Comparison of ENCODE assay signal across 22 cellular contexts in genomic region chr19:6226012-6226411, GRCh38.
"Had no signal": no experiment of that assay in that cellular context is flagged by ENCODE, and none has a peak within 500 bp of the region (broad histone marks: within the 10 kb centered on the region; RNA-seq: fewer than 3 reads in every experiment).

No MANE protein-coding gene starts in this region.

- H3K27me3 ChIP-seq: brain microvascular endothelial cell, colonic mucosa, dorsolateral prefrontal cortex, esophagus squamous epithelium, gastrocnemius medialis, sigmoid colon, upper lobe of right lung had no signal

- H3K36me3 ChIP-seq: colonic mucosa had no signal

- H3K9me3 ChIP-seq: colonic mucosa, esophagus squamous epithelium, gastrocnemius medialis, sigmoid colon, upper lobe of right lung had no signal

- H3K4me1 ChIP-seq: colonic mucosa had no signal

- H3K27ac ChIP-seq: brain microvascular endothelial cell, colonic mucosa, esophagus squamous epithelium, gastrocnemius medialis, sigmoid colon, upper lobe of right lung, VCaP had no signal

- H3K4me3 ChIP-seq: colonic mucosa, dorsolateral prefrontal cortex, esophagus squamous epithelium, gastrocnemius medialis, sigmoid colon, upper lobe of right lung had no signal

- DNase-seq: activated CD4-positive, alpha-beta T cell treated with anti-CD3 and anti-CD28 coated beads, Interleukin-2, amount 10 ng/mL, durations not matched to agents 24 days and 14 days; activated CD8-positive, alpha-beta memory T cell treated with anti-CD3 and anti-CD28 coated beads, Interleukin-2, amount 10 ng/mL, durations not matched to agents 7 days and 5 days; activated CD8-positive, alpha-beta T cell treated with anti-CD3 and anti-CD28 coated beads for 36 hours; activated gamma-delta T cell treated with Interleukin-2 at 50 U/mL for 16 hours; activated T-cell treated with anti-CD3 and anti-CD28 coated beads for 4 hours; anterior cingulate cortex; brain microvascular endothelial cell; central memory CD4-positive, alpha-beta T cell; colonic mucosa; effector memory CD8-positive, alpha-beta T cell; esophagus squamous epithelium; gastrocnemius medialis; head of caudate nucleus; left ventricle myocardium superior; retina; sigmoid colon; stimulated activated CD4-positive, alpha-beta T cell treated with anti-CD3 and anti-CD28 coated beads, Interleukin-4, amount 100 ng/mL, for 1 hour; stimulated activated naive CD4-positive, alpha-beta T cell treated with Interleukin-2 at 50 U/mL for 16 hours; upper lobe of right lung had no signal

- ATAC-seq: activated CD4-positive, CD25-positive, alpha-beta regulatory T cell treated with anti-CD3 and anti-CD28 coated beads, Interleukin-2, amount 50 U/mL, for 24 hours; activated CD8-positive, alpha-beta memory T cell treated with anti-CD3 and anti-CD28 coated beads, Interleukin-2, amount 10 ng/mL, durations not matched to agents 7 days and 5 days; activated CD8-positive, alpha-beta T cell treated with anti-CD3 and anti-CD28 coated beads for 36 hours; effector memory CD8-positive, alpha-beta T cell; gastrocnemius medialis; left ventricle myocardium superior; upper lobe of right lung had no signal
